Comparison of ENCODE assay signal across 8 cellular contexts in genomic region chr19:5803752-5804515, GRCh38. TPM values are rescaled to one million over a fixed set of nuclear protein-coding genes. Genes with fewer than 3 reads are reported as not detected.
DNase-seq lines count a peak whose midpoint lies in the region; ATAC-seq and TF ChIP-seq lines count a peak whose summit lies in the region.

No MANE protein-coding gene starts in this region.

- DNase-seq in CD4-positive, alpha-beta T cell: peak; percentile 86 to 96 (median 90)
- DNase-seq in LHCN-M2 (ENCODE audit: low read depth) (peak; percentile 78), RPMI7951 (ENCODE audit: low read depth) (peak; percentile 76), activated T-helper 1 cell treated with Interleukin-2 at 50 U/mL for 16 hours (ENCODE audit: low read depth) (peak; percentile 90), fibroblast of peridontal ligament (ENCODE audit: extremely low read depth) (peak; percentile 66), neural progenitor cell (ENCODE audit: low spot score) (peak; percentile 97)

- H2AFZ ChIP-seq in neural progenitor cell (replicated peaks): peak overlapping the region; percentile 70

- H3K9ac ChIP-seq in neural progenitor cell (no peak overlapping the region), subcutaneous abdominal adipose tissue (ENCODE audit: low read length in 5 of 5) (peak overlapping the region in 2 of 5 donors; percentile 35 to 68)

- peak overlapping the region; percentile 68 for H3K27ac Mint-ChIP-seq in CD4-positive, alpha-beta T cell
- H3K27ac Mint-ChIP-seq in neural progenitor cell: no peak overlapping the region

- no peaks in the 10 kb centered on the region for H3K9me3 Mint-ChIP-seq in CD4-positive, alpha-beta T cell
- H3K9me3 Mint-ChIP-seq in neural progenitor cell: no peaks in the 10 kb centered on the region

- H3K36me3 Mint-ChIP-seq in CD4-positive, alpha-beta T cell (ENCODE audit: low read depth): no peaks in the 10 kb centered on the region
- H3K36me3 Mint-ChIP-seq in neural progenitor cell: no peaks in the 10 kb centered on the region

- no peaks in the 10 kb centered on the region for H3K79me2 ChIP-seq in neural progenitor cell (ENCODE audit: low read depth)

- peak overlapping the region; percentile 83 for H3K4me3 Mint-ChIP-seq in CD4-positive, alpha-beta T cell
- peak overlapping the region; percentile 81 for H3K4me3 Mint-ChIP-seq in neural progenitor cell

- peaks cover 25% of the 10 kb centered on the region for H3K27me3 Mint-ChIP-seq in CD4-positive, alpha-beta T cell
- peaks cover 20% of the 10 kb centered on the region for H3K27me3 Mint-ChIP-seq in neural progenitor cell (ENCODE audit: insufficient read depth, low read depth)

- intact Hi-C loops in CD4-positive, alpha-beta T cell (cut with DNase I, micrococcal nuclease): loop anchor here (1.0 to 5.0 kb wide), 5 partner anchors 13 to 558 kb away; partner anchors contain the start of genes VMAC (in 2 of the 2), CLPP (in 1 of the 2), DUS3L (in 1 of the 2) and RANBP3 (in 1 of the 2)

- no peaks in the 10 kb centered on the region for H3K9me3 ChIP-seq in CD4-positive, alpha-beta T cell (ENCODE audit: control insufficient read depth, low read length)
- H3K9me3 ChIP-seq in neural progenitor cell (ENCODE audit: low read depth) (no peaks in the 10 kb centered on the region), subcutaneous abdominal adipose tissue (ENCODE audit: control insufficient read depth in 5 of 5, low read length in 5 of 5) (peaks cover 0 to 3% (median 0%) of the 10 kb centered on the region in 5 donors)

- TF ChIP-seq CTCF in CD4-positive, alpha-beta T cell (IDR thresholded peaks at IDR 0.05): peak; percentile 81
- peak; percentile 98 for TF ChIP-seq CTCF in neural progenitor cell (IDR thresholded peaks at IDR 0.05)

- peak overlapping the region; percentile 33 for H3K4me3 ChIP-seq in neural progenitor cell
- peak overlapping the region in 4 of 5 donors; percentile 11 to 68 (median 46) for H3K4me3 ChIP-seq in subcutaneous abdominal adipose tissue (ENCODE audit: low read depth in 1 of 5, low read length in 5 of 5)

- H3K36me3 ChIP-seq in neural progenitor cell: no peaks in the 10 kb centered on the region
- no peaks in the 10 kb centered on the region for H3K36me3 ChIP-seq in subcutaneous abdominal adipose tissue (ENCODE audit: control insufficient read depth in 5 of 5, insufficient read depth in 5 of 5, low read length in 5 of 5)

- ATAC-seq in CD4-positive, alpha-beta T cell (ENCODE audit: poor library complexity): peak; percentile 97
- peak; percentile 66 for ATAC-seq in GM21447 (IDR thresholded peaks at IDR 0.05; ENCODE audit: unreplicated experiment)

- peaks cover 28% of the 10 kb centered on the region for H3F3A ChIP-seq in neural progenitor cell (ENCODE audit: low read depth)

- H3K27me3 ChIP-seq in CD4-positive, alpha-beta T cell (ENCODE audit: control insufficient read depth, insufficient read depth, low read length): peaks cover 26% of the 10 kb centered on the region
- H3K27me3 ChIP-seq in neural progenitor cell (peaks cover 39% of the 10 kb centered on the region), subcutaneous abdominal adipose tissue (ENCODE audit: control insufficient read depth in 5 of 5, insufficient read depth in 4 of 5, low read length in 5 of 5) (peaks cover 26 to 57% (median 42%) of the 10 kb centered on the region in 5 donors)

- H3K4me1 Mint-ChIP-seq in CD4-positive, alpha-beta T cell (ENCODE audit: low read depth): peaks cover 18% of the 10 kb centered on the region
- H3K4me1 Mint-ChIP-seq in neural progenitor cell: peaks cover 38% of the 10 kb centered on the region

- POLR2A ChIA-PET in CD4-positive, alpha-beta T cell (lab: Charles Lee): interaction anchor here (0.5 to 1.7 kb wide), 13 partner anchors 9 to 1826 kb away, joined by 3 to 33 read pairs (median 5); partner anchors contain the start of genes DUS3L, NDUFA11, PET100 and RANBP3

- H3K4me2 ChIP-seq in neural progenitor cell: peak overlapping the region; percentile 67

- no peaks in the 10 kb centered on the region for H4K20me1 ChIP-seq in neural progenitor cell (ENCODE audit: low read depth)

- peaks cover 10% of the 10 kb centered on the region for H3K4me1 ChIP-seq in neural progenitor cell
- peaks cover 0 to 20% (median 8%) of the 10 kb centered on the region in 5 donors for H3K4me1 ChIP-seq in subcutaneous abdominal adipose tissue (ENCODE audit: control insufficient read depth in 5 of 5, insufficient read depth in 5 of 5, low read length in 5 of 5)

- H3K27ac ChIP-seq in CD4-positive, alpha-beta T cell (ENCODE audit: low read depth, low read length): no peak overlapping the region
- no peak overlapping the region for H3K27ac ChIP-seq in neural progenitor cell
- no peak overlapping the region for H3K27ac ChIP-seq in subcutaneous abdominal adipose tissue (ENCODE audit: low read depth, low read length)

- CTCF ChIA-PET in CD4-positive, alpha-beta T cell (lab: Charles Lee): interaction anchor here (0.6 to 1.9 kb wide), 37 partner anchors 8 to 1816 kb away, joined by 3 to 63 read pairs (median 4); partner anchors contain the start of genes CLPP, DUS3L, FEM1A and FUT6

RNA-seq across cellular contexts. Expression of gene NRTN, which starts 0.9 kb away (rescaled TPM):
- total RNA-seq in CD4-positive, alpha-beta T cell: 1 to 10 TPM; 1.5 to 1.6 TPM
- total RNA-seq in LHCN-M2 (2014; rRNA removed): not detected in 2 replicates
- polyA plus RNA-seq in LHCN-M2 (2012): not detected
- total RNA-seq in RPMI7951 (2014; rRNA removed; shearing (Covaris generic)): not detected in 2 replicates
- 2.4 and 6.0 TPM in 2 replicates for total RNA-seq in neural progenitor cell (ENCODE audit: low replicate concordance)

RNA-seq across cellular contexts. Expression of gene DUS3L, which starts 13.0 kb away (rescaled TPM):
- total RNA-seq in CD4-positive, alpha-beta T cell: 100 to 1,000 TPM; 150 to 170 TPM
- total RNA-seq in LHCN-M2 (2014; rRNA removed): 44.6 and 47.6 TPM in 2 replicates
- 21.2 TPM for polyA plus RNA-seq in LHCN-M2 (2012)
- 24.5 and 35.3 TPM in 2 replicates for total RNA-seq in RPMI7951 (2014; rRNA removed; shearing (Covaris generic))
- total RNA-seq in neural progenitor cell (ENCODE audit: low replicate concordance): 20.7 and 27.6 TPM in 2 replicates

RNA-seq across cellular contexts. Expression of gene PRR22, which starts 19.4 kb away (rescaled TPM):
- total RNA-seq in CD4-positive, alpha-beta T cell: 1 to 10 TPM; 3.1 to 4.9 TPM
- total RNA-seq in LHCN-M2 (2014; rRNA removed) (2.0 and 2.9 TPM in 2 replicates), neural progenitor cell (ENCODE audit: low replicate concordance) (0.40 TPM in 1 of 2 replicates, not detected in the other)
- polyA plus RNA-seq in LHCN-M2 (2012): 0.79 TPM
- 0.48 and 0.68 TPM in 2 replicates for total RNA-seq in RPMI7951 (2014; rRNA removed; shearing (Covaris generic))

RNA-seq across cellular contexts. Expression of gene FUT6, which starts 35.6 kb away (rescaled TPM):
- total RNA-seq in CD4-positive, alpha-beta T cell: under 1 TPM in 1 of 2 experiments, not detected in 1; 0.17 TPM
- not detected in 2 replicates for total RNA-seq in LHCN-M2 (2014; rRNA removed)
- polyA plus RNA-seq in LHCN-M2 (2012): not detected
- not detected in 2 replicates for total RNA-seq in RPMI7951 (2014; rRNA removed; shearing (Covaris generic))
- not detected in 2 replicates for total RNA-seq in neural progenitor cell (ENCODE audit: low replicate concordance)

RNA-seq across cellular contexts. Expression of gene FUT3, which starts 47.3 kb away (rescaled TPM):
- total RNA-seq in CD4-positive, alpha-beta T cell: under 1 TPM; 0.61 to 0.85 TPM
- total RNA-seq in LHCN-M2 (2014; rRNA removed) (not detected in 2 replicates), neural progenitor cell (ENCODE audit: low replicate concordance) (0.34 TPM in 1 of 2 replicates, not detected in the other)
- polyA plus RNA-seq in LHCN-M2 (2012): not detected
- total RNA-seq in RPMI7951 (2014; rRNA removed; shearing (Covaris generic)): not detected in 2 replicates
